In genomic region chr6:134520181-134521115, GRCh38 we compare ENCODE assay signal across 11 cellular contexts.
DNase-seq lines count a peak whose midpoint lies in the region; ATAC-seq, FAIRE-seq and TF ChIP-seq lines count a peak whose summit lies in the region.
"Had no signal": no experiment of that assay in that cellular context is flagged by ENCODE, and none has a peak within 500 bp of the region (broad histone marks: within the 10 kb centered on the region; RNA-seq: fewer than 3 reads in every experiment).

No MANE protein-coding gene starts in this region.

- TF ChIP-seq CTCF in AG10803 (conservative IDR thresholded peaks at IDR 0.05; ENCODE audit: low read length) (no peak), cardiac fibroblast (IDR thresholded peaks at IDR 0.05; ENCODE audit: low read depth, low read length) (no peak)

- peaks cover 0 to 2% (median 0%) of the 10 kb centered on the region in 5 donors for H3K27me3 Mint-ChIP-seq in naive thymus-derived CD8-positive, alpha-beta T cell
- H3K27me3 Mint-ChIP-seq: activated B cell treated with CpG ODN at 0.5 μM for 24 hours, naive B cell had no signal

- FAIRE-seq in frontal cortex (lab: Jason Lieb, UNC) = no peak

- H3K4me3 ChIP-seq in AG10803 (ENCODE audit: low read length) = no peak overlapping the region; the same call in 1 of the 2 replicates
- H3K4me3 ChIP-seq in cardiac fibroblast (replicated peaks in 1 of 2; ENCODE audit: low read depth in 2 of 2, low read length in 2 of 2) = no peak overlapping the region

- no peaks in the 10 kb centered on the region for H3K36me3 Mint-ChIP-seq in naive thymus-derived CD8-positive, alpha-beta T cell
- H3K36me3 Mint-ChIP-seq: naive B cell had no signal

- POLR2A ChIA-PET in naive thymus-derived CD8-positive, alpha-beta T cell (lab: Charles Lee) = interaction anchor here (1.5 kb wide), 1 partner anchor 11 kb away, joined by 3 read pairs; no protein-coding TSS in a partner anchor

- peaks cover 19 to 70% (median 50%) of the 10 kb centered on the region in 4 donors for H3K4me1 Mint-ChIP-seq in naive thymus-derived CD8-positive, alpha-beta T cell

- peak overlapping the region in 8 of 10 donors; percentile 26 to 96 (median 90) for H3K27ac Mint-ChIP-seq in naive thymus-derived CD8-positive, alpha-beta T cell

- H3K9me3 Mint-ChIP-seq in naive thymus-derived CD8-positive, alpha-beta T cell = no peaks in the 10 kb centered on the region
- H3K9me3 Mint-ChIP-seq: activated B cell treated with CpG ODN at 0.5 μM for 24 hours, naive B cell had no signal

- no peak for ATAC-seq in naive thymus-derived CD8-positive, alpha-beta T cell
- ATAC-seq in HG02884 (IDR thresholded peaks at IDR 0.05; ENCODE audit: unreplicated experiment) = no peak

- H3K4me3 Mint-ChIP-seq in naive thymus-derived CD8-positive, alpha-beta T cell = peak overlapping the region in 6 of 10 donors; percentile 4 to 78 (median 40)

- DNase-seq in AG10803 (ENCODE audit: low read depth) = peak; percentile 40
- DNase-seq in HCEC 1CT = peak; percentile 9
- peak; percentile 65 to 79 for DNase-seq in cardiac fibroblast (ENCODE audit: low read depth in 2 of 2)
- DNase-seq in naive thymus-derived CD8-positive, alpha-beta T cell = no peak
- DNase-seq in stimulated activated CD4-positive, alpha-beta T cell treated with anti-CD3 and anti-CD28 coated beads, Interleukin-12 subunit alpha, Interleukin-12 subunit beta, amount 100 ng/mL, for 4 hours = no peak
- no peak for DNase-seq in frontal cortex (ENCODE audit: low spot score in 2 of 2)
- DNase-seq in midbrain (lab: John Stamatoyannopoulos, UW) = no peak
- DNase-seq: activated B cell treated with CpG ODN at 0.5 μM for 24 hours, naive B cell, NCI-H1417 treated with DMSO at 0.1 percent for 48 hours had no signal

Comparison
In these comparisons a context has a peak if more than half of its experiments do, and no peak if none do; other contexts are left out.
1. DNase-seq: peak in AG10803 (single experiment), HCEC 1CT (single experiment) and cardiac fibroblast (2 of 2); none in naive thymus-derived CD8-positive, alpha-beta T cell (0 of 10), stimulated activated CD4-positive, alpha-beta T cell treated with anti-CD3 and anti-CD28 coated beads, Interleukin-12 subunit alpha, Interleukin-12 subunit beta, amount 100 ng/mL, for 4 hours (single experiment), frontal cortex (0 of 2) and midbrain (single experiment).